Comparison of ENCODE assay signal across 26 cellular contexts in genomic region chr3:69809076-69809835, GRCh38.
A peak's percentile ranks its signal among the peaks of the same experiment; 100 is the strongest.
DNase-seq lines count a peak whose midpoint lies in the region; ATAC-seq, FAIRE-seq and TF ChIP-seq lines count a peak whose summit lies in the region.
"Had no signal": no experiment of that assay in that cellular context is flagged by ENCODE, and none has a peak within 500 bp of the region (broad histone marks: within the 10 kb centered on the region; RNA-seq: fewer than 3 reads in every experiment).

No MANE protein-coding gene starts in this region.

- BruUV-seq in endothelial cell of umbilical vein (replicated peaks; lab: Mats Ljungman, UMichigan): no TSS peak

- POLR2A ChIA-PET in endothelial cell of umbilical vein (lab: Charles Lee): no interaction called here

- H4K20me1 ChIP-seq in endothelial cell of umbilical vein (replicated peaks; ENCODE audit: control insufficient read depth, extremely low read depth, insufficient read depth, low read length): no peaks in the 10 kb centered on the region

- no peak for FAIRE-seq in endothelial cell of umbilical vein (lab: Jason Lieb, UNC)
- FAIRE-seq: A204.1, GM12892, GM18507, H54, HTR-8/SVneo had no signal

- no peaks in the 10 kb centered on the region for H3K36me3 ChIP-seq in endothelial cell of umbilical vein (ENCODE audit: control insufficient read depth in 2 of 2, extremely low read depth in 1 of 2, insufficient read depth in 2 of 2, low read length in 2 of 2)
- H3K36me3 ChIP-seq: BE2C had no signal

- peak; percentile 12 for DNase-seq in OCI-M1 (lab: John Stamatoyannopoulos, UW)
- peak; percentile 12 for DNase-seq in endothelial cell of umbilical vein (ENCODE audit: low read depth, low spot score)
- peak; percentile 68 for DNase-seq in fibroblast of villous mesenchyme (ENCODE audit: low read depth)
- DNase-seq in mesothelial cell of epicardium (ENCODE audit: low spot score in 2 of 2, unreplicated experiment in 2 of 2): no peak
- DNase-seq in left cardiac atrium: no peak
- no peak for DNase-seq in EL
- no peak for DNase-seq in effector CD8-positive, alpha-beta T cell (lab: John Stamatoyannopoulos, UW)
- DNase-seq: ACHN; BE2C; C1 segment of cervical spinal cord; CD4-positive, CD25-positive, alpha-beta regulatory T cell; CD8-positive, alpha-beta memory T cell; COR-L47; DMS 273 treated with DMSO at 0.1 percent for 48 hours; DMS53; DND-41; GDM1; HFFc6 had no signal

- no peak overlapping the region for H2AFZ ChIP-seq in endothelial cell of umbilical vein (ENCODE audit: low read depth, low read length)
- H2AFZ ChIP-seq: GM23338 had no signal

- intact Hi-C loops in endothelial cell of umbilical vein (cut with micrococcal nuclease) (no loop called here), left cardiac atrium (cut with DNase I) (no loop called here)

- TF ChIP-seq CTCF in endothelial cell of umbilical vein (IDR thresholded peaks at IDR 0.05; ENCODE audit: extremely low read depth in 1 of 2, insufficient read depth in 1 of 2, low read depth in 1 of 2, low read length in 2 of 2) (no peak), fibroblast of villous mesenchyme (IDR thresholded peaks at IDR 0.05; ENCODE audit: insufficient read depth, low read depth, low read length) (no peak), mesothelial cell of epicardium (IDR thresholded peaks at IDR 0.05; ENCODE audit: unreplicated experiment) (no peak)

- CTCF ChIA-PET in endothelial cell of umbilical vein (lab: Charles Lee): interaction anchor here (1.8 kb wide), 1 partner anchor 118 kb away, joined by 6 read pairs; no protein-coding TSS in a partner anchor

- dilution Hi-C loops in endothelial cell of umbilical vein (cut with MboI; ENCODE audit: extremely low pct_ligation_motif_present, low sequenced_read_pairs): no loop called here

- no peak overlapping the region for H3K27ac ChIP-seq in endothelial cell of umbilical vein (ENCODE audit: insufficient read depth, low read depth, low read length)

- H3K27me3 Mint-ChIP-seq in mesothelial cell of epicardium (ENCODE audit: low read depth): no peaks in the 10 kb centered on the region
- H3K27me3 Mint-ChIP-seq: IgD-negative memory B cell had no signal

- H3K4me1 Mint-ChIP-seq in mesothelial cell of epicardium: peaks cover 46% of the 10 kb centered on the region
- H3K4me1 Mint-ChIP-seq: CD4-positive, CD25-positive, alpha-beta regulatory T cell; CD8-positive, alpha-beta memory T cell; IgD-negative memory B cell had no signal

- H3K9me3 ChIP-seq in endothelial cell of umbilical vein (replicated peaks; ENCODE audit: control insufficient read depth, insufficient read depth, low read length): no peaks in the 10 kb centered on the region
- H3K9me3 ChIP-seq: BE2C had no signal

- no peak overlapping the region for H3K27ac Mint-ChIP-seq in mesothelial cell of epicardium
- H3K27ac Mint-ChIP-seq: CD4-positive, CD25-positive, alpha-beta regulatory T cell; CD8-positive, alpha-beta memory T cell; GM23338; IgD-negative memory B cell had no signal

- no peak overlapping the region for H3K4me2 ChIP-seq in endothelial cell of umbilical vein (ENCODE audit: insufficient read depth, low read length)
- H3K4me2 ChIP-seq: GM23338 had no signal

- no peaks in the 10 kb centered on the region for H3K27me3 ChIP-seq in endothelial cell of umbilical vein (ENCODE audit: control insufficient read depth in 2 of 2, insufficient read depth in 2 of 2, low read length in 2 of 2)
- H3K27me3 ChIP-seq: BE2C had no signal

- no peak for ATAC-seq in left cardiac atrium
- ATAC-seq: GM23338, HCT116 had no signal

- no peaks in the 10 kb centered on the region for H3K9me3 Mint-ChIP-seq in mesothelial cell of epicardium
- H3K9me3 Mint-ChIP-seq: CD8-positive, alpha-beta memory T cell; GM23338; HFFc6 had no signal

- no peaks in the 10 kb centered on the region for H3K9me1 ChIP-seq in endothelial cell of umbilical vein (replicated peaks; ENCODE audit: control insufficient read depth, extremely low read depth, insufficient read depth, low read length)

- H3K9ac ChIP-seq in endothelial cell of umbilical vein (replicated peaks; ENCODE audit: extremely low read depth, insufficient read depth, low read length): no peak overlapping the region

- H3K4me3 ChIP-seq in endothelial cell of umbilical vein (replicated peaks in 1 of 3; ENCODE audit: insufficient read depth in 1 of 3, low read depth in 1 of 3, low read length in 3 of 3): no peak overlapping the region
- no peak overlapping the region for H3K4me3 ChIP-seq in fibroblast of villous mesenchyme (ENCODE audit: low read depth, low read length)
- H3K4me3 ChIP-seq: GM23338 had no signal

- H3K4me3 Mint-ChIP-seq in mesothelial cell of epicardium: no peak overlapping the region
- H3K4me3 Mint-ChIP-seq: CD8-positive, alpha-beta memory T cell; GM23338; HFFc6 had no signal

- peaks cover 32% of the 10 kb centered on the region for H3K4me1 ChIP-seq in endothelial cell of umbilical vein (ENCODE audit: control insufficient read depth, extremely low read depth, insufficient read depth, low read length)
- H3K4me1 ChIP-seq: BE2C had no signal

- no peak for TF ChIP-seq POLR2A in endothelial cell of umbilical vein (IDR thresholded peaks at IDR 0.05; ENCODE audit: low read depth, low read length)

- no peaks in the 10 kb centered on the region for H3K36me3 Mint-ChIP-seq in mesothelial cell of epicardium
- H3K36me3 Mint-ChIP-seq: CD4-positive, CD25-positive, alpha-beta regulatory T cell; CD8-positive, alpha-beta memory T cell; IgD-negative memory B cell had no signal

- H3K79me2 ChIP-seq in endothelial cell of umbilical vein (ENCODE audit: control insufficient read depth, insufficient read depth, low read length): no peaks in the 10 kb centered on the region

TF ChIP-seq in endothelial cell of umbilical vein, 7 proteins besides CTCF, POLR2A, EP300 and RAD21:
- TF ChIP-seq, protein P1, sequence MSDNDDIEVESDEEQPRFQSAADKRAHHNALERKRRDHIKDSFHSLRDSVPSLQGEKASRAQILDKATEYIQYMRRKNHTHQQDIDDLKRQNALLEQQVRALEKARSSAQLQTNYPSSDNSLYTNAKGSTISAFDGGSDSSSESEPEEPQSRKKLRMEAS (IDR thresholded peaks at IDR 0.05; ENCODE audit: insufficient read depth, insufficient read length): no peak
- no peak for TF ChIP-seq JUN (IDR thresholded peaks at IDR 0.05; ENCODE audit: borderline replicate concordance, insufficient read depth, insufficient read length, low read depth)
- TF ChIP-seq EZH2 (IDR thresholded peaks at IDR 0.05; ENCODE audit: borderline replicate concordance, low read depth, low read length, severe bottlenecking): no peak
TF ChIP-seq in endothelial cell of umbilical vein: peak in this region for 0.

Comparison
In these comparisons a context has a peak if more than half of its experiments do, and no peak if none do; other contexts are left out.
1. DNase-seq: peak in OCI-M1 (single experiment), endothelial cell of umbilical vein (single experiment) and fibroblast of villous mesenchyme (single experiment); none in mesothelial cell of epicardium (0 of 2), left cardiac atrium (single experiment), EL (single experiment) and effector CD8-positive, alpha-beta T cell (single experiment).